1 cellular context compared by ENCODE assay signal in genomic region chr13:26184791-26185250, GRCh38.
TF ChIP-seq lines count a peak whose summit lies in the region.

No MANE protein-coding gene starts in this region.

TF ChIP-seq in K562, 482 proteins besides CTCF, POLR2A, EP300 and RAD21 (continued from another document):
- TF ChIP-seq, protein P1, sequence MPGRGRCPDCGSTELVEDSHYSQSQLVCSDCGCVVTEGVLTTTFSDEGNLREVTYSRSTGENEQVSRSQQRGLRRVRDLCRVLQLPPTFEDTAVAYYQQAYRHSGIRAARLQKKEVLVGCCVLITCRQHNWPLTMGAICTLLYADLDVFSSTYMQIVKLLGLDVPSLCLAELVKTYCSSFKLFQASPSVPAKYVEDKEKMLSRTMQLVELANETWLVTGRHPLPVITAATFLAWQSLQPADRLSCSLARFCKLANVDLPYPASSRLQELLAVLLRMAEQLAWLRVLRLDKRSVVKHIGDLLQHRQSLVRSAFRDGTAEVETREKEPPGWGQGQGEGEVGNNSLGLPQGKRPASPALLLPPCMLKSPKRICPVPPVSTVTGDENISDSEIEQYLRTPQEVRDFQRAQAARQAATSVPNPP (IDR thresholded peaks at IDR 0.05; ENCODE audit: borderline replicate concordance, insufficient read depth, insufficient read length): no peak
- no peak for TF ChIP-seq KHSRP (IDR thresholded peaks at IDR 0.05)
- no peak for TF ChIP-seq ZNF354B (CRISPR knock-in tag; IDR thresholded peaks at IDR 0.05)
- no peak for TF ChIP-seq ZNF408 (CRISPR knock-in tag; IDR thresholded peaks at IDR 0.05; ENCODE audit: low read depth)
- TF ChIP-seq ZNF395 (CRISPR knock-in tag; IDR thresholded peaks at IDR 0.05): no peak
- no peak for TF ChIP-seq SMARCC2 (IDR thresholded peaks at IDR 0.05; ENCODE audit: low read depth)
- no peak for TF ChIP-seq CEBPB (tag; IDR thresholded peaks at IDR 0.05)
- TF ChIP-seq, protein P2, sequence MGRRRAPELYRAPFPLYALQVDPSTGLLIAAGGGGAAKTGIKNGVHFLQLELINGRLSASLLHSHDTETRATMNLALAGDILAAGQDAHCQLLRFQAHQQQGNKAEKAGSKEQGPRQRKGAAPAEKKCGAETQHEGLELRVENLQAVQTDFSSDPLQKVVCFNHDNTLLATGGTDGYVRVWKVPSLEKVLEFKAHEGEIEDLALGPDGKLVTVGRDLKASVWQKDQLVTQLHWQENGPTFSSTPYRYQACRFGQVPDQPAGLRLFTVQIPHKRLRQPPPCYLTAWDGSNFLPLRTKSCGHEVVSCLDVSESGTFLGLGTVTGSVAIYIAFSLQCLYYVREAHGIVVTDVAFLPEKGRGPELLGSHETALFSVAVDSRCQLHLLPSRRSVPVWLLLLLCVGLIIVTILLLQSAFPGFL (CRISPR knock-in tag; IDR thresholded peaks at IDR 0.05): no peak
- TF ChIP-seq PPARD (CRISPR knock-in tag; IDR thresholded peaks at IDR 0.05): no peak
- no peak for TF ChIP-seq SLC30A9 (CRISPR knock-in tag; IDR thresholded peaks at IDR 0.05)
- TF ChIP-seq XRCC4 (IDR thresholded peaks at IDR 0.05; ENCODE audit: extremely low read depth, insufficient read depth, insufficient read length): no peak
- TF ChIP-seq GABPB2 (CRISPR knock-in tag; conservative IDR thresholded peaks at IDR 0.05): no peak
- TF ChIP-seq ASH1L (IDR thresholded peaks at IDR 0.05; ENCODE audit: borderline replicate concordance, low read depth, partially characterized antibody): no peak
- TF ChIP-seq, protein P3, sequence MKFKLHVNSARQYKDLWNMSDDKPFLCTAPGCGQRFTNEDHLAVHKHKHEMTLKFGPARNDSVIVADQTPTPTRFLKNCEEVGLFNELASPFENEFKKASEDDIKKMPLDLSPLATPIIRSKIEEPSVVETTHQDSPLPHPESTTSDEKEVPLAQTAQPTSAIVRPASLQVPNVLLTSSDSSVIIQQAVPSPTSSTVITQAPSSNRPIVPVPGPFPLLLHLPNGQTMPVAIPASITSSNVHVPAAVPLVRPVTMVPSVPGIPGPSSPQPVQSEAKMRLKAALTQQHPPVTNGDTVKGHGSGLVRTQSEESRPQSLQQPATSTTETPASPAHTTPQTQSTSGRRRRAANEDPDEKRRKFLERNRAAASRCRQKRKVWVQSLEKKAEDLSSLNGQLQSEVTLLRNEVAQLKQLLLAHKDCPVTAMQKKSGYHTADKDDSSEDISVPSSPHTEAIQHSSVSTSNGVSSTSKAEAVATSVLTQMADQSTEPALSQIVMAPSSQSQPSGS (CRISPR knock-in tag; IDR thresholded peaks at IDR 0.05): no peak
- no peak for TF ChIP-seq ARID3A (IDR thresholded peaks at IDR 0.05; ENCODE audit: borderline replicate concordance, low read depth, low read length)
- TF ChIP-seq FOXM1 (IDR thresholded peaks at IDR 0.05; ENCODE audit: low read depth): no peak
- no peak for TF ChIP-seq FOXM1 (CRISPR knock-in tag; IDR thresholded peaks at IDR 0.05; ENCODE audit: low read depth)
- TF ChIP-seq CCNT2 (IDR thresholded peaks at IDR 0.05; ENCODE audit: borderline replicate concordance, extremely low read depth, insufficient read length, low read depth, low read length): no peak
- peak; percentile 26; the same call in 1 of the 2 replicates for TF ChIP-seq STAG1 (CRISPR knock-in tag; IDR thresholded peaks at IDR 0.05; ENCODE audit: borderline replicate concordance)
- peak; percentile 70 for TF ChIP-seq SMC3 (conservative IDR thresholded peaks at IDR 0.05; ENCODE audit: insufficient read depth, low read depth, low read length)
- TF ChIP-seq ZNF41 (CRISPR knock-in tag; conservative IDR thresholded peaks at IDR 0.05): no peak
TF ChIP-seq in K562: peak in this region for 4.
